ENCODE assay signal across 14 cellular contexts in genomic region chr2:218276986-218277755, GRCh38. TPM values are rescaled to one million over a fixed set of nuclear protein-coding genes. Genes with fewer than 3 reads are reported as not detected.
DNase-seq lines count a peak whose midpoint lies in the region; TF ChIP-seq lines count a peak whose summit lies in the region.
"Had no signal": no experiment of that assay in that cellular context is flagged by ENCODE, and none has a peak within 500 bp of the region (broad histone marks: within the 10 kb centered on the region; RNA-seq: fewer than 3 reads in every experiment).

No MANE protein-coding gene starts in this region.

- TF ChIP-seq CTCF in WERI-Rb-1 (IDR thresholded peaks at IDR 0.05; ENCODE audit: low read depth, low read length) = peak; percentile 35; the same call in 1 of the 2 replicates
- no peak for TF ChIP-seq CTCF in esophagus muscularis mucosa (IDR thresholded peaks at IDR 0.05)
- peak in 1 of 7 experiments; percentile 32 for TF ChIP-seq CTCF in stomach (IDR thresholded peaks at IDR 0.05)
- no peak for TF ChIP-seq CTCF in foreskin fibroblast (IDR thresholded peaks at IDR 0.05; ENCODE audit: low read depth, low read length)
- no peak; the same call in 1 of the 2 replicates for TF ChIP-seq CTCF in PC-9 (conservative IDR thresholded peaks at IDR 0.05)

- H3K36me3 ChIP-seq in WERI-Rb-1 (peaks cover 20% of the 10 kb centered on the region), esophagus muscularis mucosa (peaks cover 77 to 92% (median 87%) of the 10 kb centered on the region in 4 donors), stomach (peaks cover 84 to 88% (median 87%) of the 10 kb centered on the region in 4 donors), PC-9 (ENCODE audit: low read depth) (peaks cover 35% of the 10 kb centered on the region)
- H3K36me3 ChIP-seq: uterus had no signal

- no peaks in the 10 kb centered on the region for H4K20me1 ChIP-seq in PC-9 (ENCODE audit: insufficient read depth)

- BruUV-seq in PC-9 (replicated peaks; lab: Mats Ljungman, UMichigan) = no TSS peak

- intact Hi-C loops in esophagus muscularis mucosa (cut with DNase I) (no loop called here), stomach (cut with DNase I; ENCODE audit: low total_unique reads) (no loop called here), PC-9 (cut with micrococcal nuclease; ENCODE audit: unreplicated experiment) (loop anchor here (10.0 kb wide), 1 partner anchor 378 kb away; the partner anchor contains the start of genes BCS1L and ZNF142)

- 78% methylated on average over 10 of the region's 12 CpGs for WGBS in esophagus muscularis mucosa
- WGBS in stomach, 5 donors = 66 to 79% (median 71%) methylated on average over 11 to 12 of the region's 12 CpGs

- H3K4me3 ChIP-seq in WERI-Rb-1 (ENCODE audit: low read depth, low read length) = no peak overlapping the region
- H3K4me3 ChIP-seq in esophagus muscularis mucosa = no peak overlapping the region
- no peak overlapping the region for H3K4me3 ChIP-seq in stomach
- no peak overlapping the region for H3K4me3 ChIP-seq in foreskin fibroblast (ENCODE audit: low read depth in 1 of 2, low read length in 2 of 2)
- H3K4me3 ChIP-seq in PC-9 = no peak overlapping the region
- H3K4me3 ChIP-seq: prostate gland, uterus had no signal

- peak; percentile 17 for DNase-seq in activated T-cell treated with anti-CD3 and anti-CD28 coated beads, Interleukin-2, amount 50 U/mL, for 1 hour
- no peak for DNase-seq in activated T-cell treated with anti-CD3 and anti-CD28 coated beads, Interleukin-2, amount 50 U/mL, for 48 hours
- DNase-seq in WERI-Rb-1 = no peak
- no peak for DNase-seq in esophagus muscularis mucosa (ENCODE audit: extremely low spot score)
- no peak for DNase-seq in stomach
- DNase-seq in foreskin fibroblast = no peak
- DNase-seq in PC-9 = no peak
- no peak for DNase-seq in NCI-H524 treated with DMSO at 0.1 percent for 48 hours (lab: John Stamatoyannopoulos, UW)
- DNase-seq: GF-D8, SHP77 treated with DMSO at 0.1 percent for 48 hours, uterus had no signal

- POLR2A ChIA-PET in PC-9 (lab: Charles Lee; ENCODE audit: unreplicated experiment) = interaction anchor here (0.8 kb wide), 1 partner anchor 46 kb away, joined by 4 read pairs; no protein-coding TSS in a partner anchor

- no peaks in the 10 kb centered on the region for H3K27me3 ChIP-seq in WERI-Rb-1 (ENCODE audit: insufficient read depth, low read depth, severe bottlenecking)
- H3K27me3 ChIP-seq in esophagus muscularis mucosa = no peaks in the 10 kb centered on the region
- no peaks in the 10 kb centered on the region for H3K27me3 ChIP-seq in stomach
- no peaks in the 10 kb centered on the region for H3K27me3 ChIP-seq in PC-9 (ENCODE audit: insufficient read depth, low read depth)
- H3K27me3 ChIP-seq: uterus had no signal

- peaks cover 36% of the 10 kb centered on the region for H3K79me2 ChIP-seq in PC-9 (ENCODE audit: low read depth)

- CTCF ChIA-PET in PC-9 (lab: Charles Lee) = no interaction called here

- TF ChIP-seq EP300 in esophagus muscularis mucosa (IDR thresholded peaks at IDR 0.05) (no peak), stomach (IDR thresholded peaks at IDR 0.05) (no peak)

- H3K4me2 ChIP-seq in PC-9 = no peak overlapping the region

- H3K9me3 ChIP-seq in WERI-Rb-1 (ENCODE audit: severe bottlenecking) (no peaks in the 10 kb centered on the region), esophagus muscularis mucosa (no peaks in the 10 kb centered on the region), stomach (no peaks in the 10 kb centered on the region), PC-9 (ENCODE audit: insufficient read depth, low read depth) (no peaks in the 10 kb centered on the region)
- H3K9me3 ChIP-seq: prostate gland, uterus had no signal

- H3K4me1 ChIP-seq in esophagus muscularis mucosa (peaks cover 25 to 56% (median 32%) of the 10 kb centered on the region in 4 donors), stomach (peaks cover 21 to 90% (median 70%) of the 10 kb centered on the region in 4 donors), PC-9 (replicated peaks; ENCODE audit: insufficient read depth) (peaks cover 39% of the 10 kb centered on the region)

- TF ChIP-seq POLR2A in esophagus muscularis mucosa (IDR thresholded peaks at IDR 0.05; ENCODE audit: low read depth) = no peak
- no peak for TF ChIP-seq POLR2A in stomach (IDR thresholded peaks at IDR 0.05)

- H3K9me2 ChIP-seq in PC-9 (ENCODE audit: insufficient read depth) = no peaks in the 10 kb centered on the region

- H3K27ac ChIP-seq in WERI-Rb-1 = no peak overlapping the region
- H3K27ac ChIP-seq in esophagus muscularis mucosa (replicated peaks in 1 of 4) = peak overlapping the region; percentile 7 to 79 (median 26)
- H3K27ac ChIP-seq in stomach = peak overlapping the region; percentile 2 to 99 (median 85)
- H3K27ac ChIP-seq in PC-9 = no peak overlapping the region
- H3K27ac ChIP-seq: prostate gland, uterus had no signal

- peaks cover 41% of the 10 kb centered on the region for H3F3A ChIP-seq in PC-9 (ENCODE audit: insufficient read depth, low read depth)

- no peak overlapping the region for H2AFZ ChIP-seq in PC-9

RNA-seq across cellular contexts. Expression of gene PNKD, which starts 6.9 kb away (rescaled TPM):
- 10 to 100 TPM; 40.3 to 74.1 (median 56.5) TPM for total RNA-seq in esophagus muscularis mucosa
- 100 to 1,000 TPM in 2 of 5 donors, 10 to 100 TPM in 3; 35.1 to 121 (median 76.9) TPM for total RNA-seq in stomach
- 100 to 1,000 TPM; 114 to 116 (median 114) TPM for polyA plus RNA-seq in stomach
- total RNA-seq in PC-9 (2021) = 94.7 and 102 TPM in 2 replicates

RNA-seq across cellular contexts. Expression of gene AAMP, which starts 7.2 kb away (rescaled TPM):
- 100 to 1,000 TPM; 104 to 169 (median 144) TPM for total RNA-seq in esophagus muscularis mucosa
- total RNA-seq in stomach = 100 to 1,000 TPM in 4 of 5 donors, 10 to 100 TPM in 1; 82.6 to 218 (median 173) TPM
- 100 to 1,000 TPM in 1 of 3 donors, 10 to 100 TPM in 2; 85.9 to 183 (median 88.9) TPM for polyA plus RNA-seq in stomach
- 126 and 165 TPM in 2 replicates for total RNA-seq in PC-9 (2021)

RNA-seq across cellular contexts. Expression of gene TMBIM1, which starts 15.1 kb away (rescaled TPM):
- 100 to 1,000 TPM; 131 to 238 (median 197) TPM for total RNA-seq in esophagus muscularis mucosa
- total RNA-seq in stomach = 100 to 1,000 TPM; 103 to 318 (median 223) TPM
- 100 to 1,000 TPM in 1 of 3 donors, 10 to 100 TPM in 2; 94.6 to 119 (median 97.9) TPM for polyA plus RNA-seq in stomach
- total RNA-seq in PC-9 (2021) = 172 and 187 TPM in 2 replicates

RNA-seq across cellular contexts. Expression of gene GPBAR1, which starts 16.4 kb away (rescaled TPM):
- total RNA-seq in esophagus muscularis mucosa = 1 to 10 TPM in 3 of 4 donors, under 1 TPM in 1; 0.42 to 4.5 (median 3.9) TPM
- total RNA-seq in stomach = 1 to 10 TPM in 3 of 5 donors, under 1 TPM in 2; 0.45 to 4.8 (median 1.1) TPM
- 1 to 10 TPM; 1.8 to 2.7 (median 2.6) TPM for polyA plus RNA-seq in stomach
- 0.20 and 0.22 TPM in 2 replicates for total RNA-seq in PC-9 (2021)
- polyA plus RNA-seq: AG04450, fibroblast of lung had no signal

Comparison
In these comparisons a context has a peak if more than half of its experiments do, and no peak if none do; other contexts are left out.
1. H3K27ac ChIP-seq: peak in esophagus muscularis mucosa (4 of 4) and stomach (5 of 5); none in WERI-Rb-1 (single experiment) and PC-9 (single experiment).